ENCODE assay signal across 11 cellular contexts in genomic region chr12:48199784-48200198, GRCh38. TPM values are rescaled to one million over a fixed set of nuclear protein-coding genes. Genes with fewer than 3 reads are reported as not detected.
A peak's percentile ranks its signal among the peaks of the same experiment; 100 is the strongest.
DNase-seq lines count a peak whose midpoint lies in the region; ATAC-seq, FAIRE-seq and TF ChIP-seq lines count a peak whose summit lies in the region.
"Had no signal": no experiment of that assay in that cellular context is flagged by ENCODE, and none has a peak within 500 bp of the region (broad histone marks: within the 10 kb centered on the region; RNA-seq: fewer than 3 reads in every experiment).

No MANE protein-coding gene starts in this region.

- H3K9me3 Mint-ChIP-seq in activated naive CD4-positive, alpha-beta T cell treated with anti-CD3 and anti-CD28 coated beads, Interleukin-2, amount 10 ng/mL, durations not matched to agents 7 days and 5 days, result peaks cover 39% of the 10 kb centered on the region
- H3K9me3 Mint-ChIP-seq in activated naive CD8-positive, alpha-beta T cell (ENCODE audit: low read depth), result peaks cover 29% of the 10 kb centered on the region

- no peak for DNase-seq in activated naive CD4-positive, alpha-beta T cell treated with anti-CD3 and anti-CD28 coated beads, Interleukin-2, amount 10 ng/mL, durations not matched to agents 7 days and 5 days
- DNase-seq in activated naive CD4-positive, alpha-beta T cell treated with anti-CD3 and anti-CD28 coated beads, Interleukin-2, amount 50 U/mL, for 16 hours, result no peak
- DNase-seq in lung (ENCODE audit: low spot score) (no peak), NCI-H2196 (lab: John Stamatoyannopoulos, UW; ENCODE audit: unreplicated experiment) (no peak), RCC 7860 (ENCODE audit: low spot score) (no peak)
- DNase-seq: NCI-H2081, posterior cingulate gyrus had no signal

- peaks cover 6 to 8% of the 10 kb centered on the region in 2 donors for H3K4me1 ChIP-seq in lung (ENCODE audit: control insufficient read depth in 2 of 2, insufficient read depth in 2 of 2, low read length in 2 of 2)
- peaks cover 17% of the 10 kb centered on the region for H3K4me1 ChIP-seq in thymus (ENCODE audit: control insufficient read depth, insufficient read depth, low read length)

- peaks cover 51% of the 10 kb centered on the region for H3K4me1 Mint-ChIP-seq in activated naive CD4-positive, alpha-beta T cell treated with anti-CD3 and anti-CD28 coated beads, Interleukin-2, amount 10 ng/mL, durations not matched to agents 7 days and 5 days
- peaks cover 44% of the 10 kb centered on the region for H3K4me1 Mint-ChIP-seq in activated naive CD8-positive, alpha-beta T cell (ENCODE audit: low read depth)

- CTCF ChIA-PET in activated naive CD4-positive, alpha-beta T cell treated with anti-CD3 and anti-CD28 coated beads, Interleukin-2, amount 10 ng/mL, durations not matched to agents 7 days and 5 days (lab: Charles Lee), result interaction anchor here (0.6 to 3.9 kb wide), 10 partner anchors 10 to 419 kb away, joined by 3 to 40 read pairs (median 4); partner anchors contain the start of gene CCDC184

- peak overlapping the region; percentile 87 for H3K27ac Mint-ChIP-seq in activated naive CD4-positive, alpha-beta T cell treated with anti-CD3 and anti-CD28 coated beads, Interleukin-2, amount 10 ng/mL, durations not matched to agents 7 days and 5 days
- peak overlapping the region; percentile 99 for H3K27ac Mint-ChIP-seq in activated naive CD8-positive, alpha-beta T cell

- H3K36me3 Mint-ChIP-seq in activated naive CD4-positive, alpha-beta T cell treated with anti-CD3 and anti-CD28 coated beads, Interleukin-2, amount 10 ng/mL, durations not matched to agents 7 days and 5 days, result peaks cover 54% of the 10 kb centered on the region
- peaks cover 35% of the 10 kb centered on the region for H3K36me3 Mint-ChIP-seq in activated naive CD8-positive, alpha-beta T cell

- 19 to 36% methylated on average over 3 of the region's 3 CpGs for WGBS in lung, 2 donors
- WGBS in thymus, result 24% methylated on average over 3 of the region's 3 CpGs

- no peak for ATAC-seq in lung (ENCODE audit: insufficient read depth, low FRiP score)
- ATAC-seq in GM21381 (IDR thresholded peaks at IDR 0.05; ENCODE audit: unreplicated experiment), result no peak

- FAIRE-seq in RCC 7860 (lab: Jason Lieb, UNC), result no peak

- TF ChIP-seq CTCF in lung (IDR thresholded peaks at IDR 0.05; ENCODE audit: control extremely low read depth, extremely low read depth), result no peak

- H3K27me3 Mint-ChIP-seq in activated naive CD4-positive, alpha-beta T cell treated with anti-CD3 and anti-CD28 coated beads, Interleukin-2, amount 10 ng/mL, durations not matched to agents 7 days and 5 days, result peaks cover 9% of the 10 kb centered on the region
- H3K27me3 Mint-ChIP-seq in activated naive CD8-positive, alpha-beta T cell, result no peaks in the 10 kb centered on the region

- H3K27me3 ChIP-seq in lung (ENCODE audit: control insufficient read depth, insufficient read depth), result no peaks in the 10 kb centered on the region
- H3K27me3 ChIP-seq in thymus (ENCODE audit: control insufficient read depth, insufficient read depth), result peaks cover 2% of the 10 kb centered on the region

- H3K4me3 Mint-ChIP-seq in activated naive CD4-positive, alpha-beta T cell treated with anti-CD3 and anti-CD28 coated beads, Interleukin-2, amount 10 ng/mL, durations not matched to agents 7 days and 5 days, result peak overlapping the region; percentile 73
- H3K4me3 Mint-ChIP-seq in activated naive CD8-positive, alpha-beta T cell, result peak overlapping the region; percentile 93

- H3K27ac ChIP-seq in lung (ENCODE audit: low read depth in 1 of 2, low read length in 1 of 2), result peak overlapping the region; percentile 76 to 98
- H3K27ac ChIP-seq in thymus (ENCODE audit: low read depth), result peak overlapping the region; percentile 75

- H3K9me3 ChIP-seq in lung (ENCODE audit: control insufficient read depth in 2 of 2, insufficient read depth in 1 of 2, low read length in 1 of 2) (peaks cover 0 to 5% of the 10 kb centered on the region in 2 donors), thymus (ENCODE audit: control insufficient read depth) (no peaks in the 10 kb centered on the region)

- H3K4me3 ChIP-seq in lung (no peak overlapping the region), thymus (ENCODE audit: low read length) (peak overlapping the region; percentile 75)

- H3K36me3 ChIP-seq in lung (ENCODE audit: control insufficient read depth in 2 of 2, insufficient read depth in 2 of 2, low read length in 2 of 2) (peaks cover 2 to 4% of the 10 kb centered on the region in 2 donors), thymus (ENCODE audit: control insufficient read depth, insufficient read depth) (no peaks in the 10 kb centered on the region)

RNA-seq across cellular contexts. Expression of gene OR10AD1, which starts 3.3 kb away (rescaled TPM):
- not detected for total RNA-seq in lung
- polyA plus RNA-seq in lung (not detected), thymus (not detected)
- total RNA-seq: subcutaneous adipose tissue had no signal

RNA-seq across cellular contexts. Expression of gene CCDC184, which starts 16.3 kb away (rescaled TPM):
- total RNA-seq in lung, result 1 to 10 TPM in 1 of 2 donors, under 1 TPM in 1; 0.51 to 3.0 TPM
- polyA plus RNA-seq in lung (1 to 10 TPM in 1 of 2 donors, under 1 TPM in 1; 0.63 to 1.4 TPM), thymus (0.21 TPM)

RNA-seq across cellular contexts. Expression of gene ASB8, which starts 42.5 kb away (rescaled TPM):
- 10 to 100 TPM; 34.4 to 55.1 TPM for total RNA-seq in lung
- 10 to 100 TPM; 12.0 to 19.3 TPM for polyA plus RNA-seq in lung
- polyA plus RNA-seq in thymus, result 23.2 TPM
